8 cellular contexts compared by ENCODE assay signal in the genomic region with DNA sequence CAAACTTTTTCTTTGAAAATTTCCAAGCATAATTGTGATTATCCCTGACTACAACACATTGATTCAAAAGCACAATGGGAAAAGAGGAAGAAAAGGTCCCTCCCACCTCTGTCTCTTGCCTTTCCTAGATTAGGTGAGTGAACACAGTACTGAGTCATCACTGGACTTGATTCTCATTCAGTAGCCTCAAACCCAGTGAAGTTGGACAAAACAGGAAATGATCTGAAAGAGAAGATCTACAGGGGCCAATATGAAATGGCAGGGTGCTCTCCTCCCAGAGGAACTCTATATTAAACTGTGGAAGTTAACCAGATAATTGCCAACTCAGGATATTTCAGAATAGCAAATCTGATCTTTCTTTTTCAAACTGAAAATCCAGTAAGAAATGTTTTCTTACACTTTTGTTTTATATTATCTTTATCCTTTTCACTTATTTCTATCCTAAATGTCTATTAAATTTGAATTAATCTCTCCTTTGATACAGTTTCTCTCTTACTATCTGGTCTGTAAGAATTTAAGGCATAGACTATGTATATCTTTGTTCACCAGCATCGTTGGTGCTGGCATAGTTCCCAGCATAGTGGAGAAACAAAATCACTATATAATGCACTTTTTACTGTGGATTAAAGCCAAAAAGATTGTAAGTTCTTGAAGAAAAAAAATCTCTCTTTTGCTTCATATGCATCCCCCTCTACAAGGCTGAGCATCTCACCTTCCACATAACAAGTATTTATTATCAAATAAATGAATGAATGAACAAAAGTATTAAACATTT. TPM values are rescaled to one million over a fixed set of nuclear protein-coding genes. Genes with fewer than 3 reads are reported as not detected.
DNase-seq lines count a peak whose midpoint lies in the region; ATAC-seq, FAIRE-seq and TF ChIP-seq lines count a peak whose summit lies in the region.

No MANE protein-coding gene starts in this region.

- no peaks in the 10 kb centered on the region for H3K9me3 ChIP-seq in K562 (replicated peaks; ENCODE audit: control insufficient read depth, insufficient read depth, low read depth, low read length)
- H3K9me3 ChIP-seq in PC-9 (ENCODE audit: insufficient read depth, low read depth): no peaks in the 10 kb centered on the region

- H3K79me2 ChIP-seq in K562 (ENCODE audit: control insufficient read depth, insufficient read depth, low read length): no peaks in the 10 kb centered on the region
- no peaks in the 10 kb centered on the region for H3K79me2 ChIP-seq in PC-9 (ENCODE audit: low read depth)

- BruUV-seq in K562 (replicated peaks; lab: Mats Ljungman, UMichigan): no TSS peak
- no TSS peak for BruUV-seq in PC-9 (replicated peaks; lab: Mats Ljungman, UMichigan)

- 0% methylated on average over 1 of the region's 1 CpG for WGBS in K562 (ENCODE audit: insufficient coverage, low coverage, missing lambda C conversion rate)

- H3K9ac ChIP-seq in K562 (ENCODE audit: insufficient read depth in 1 of 2, low read depth in 2 of 2, low read length in 2 of 2): no peak overlapping the region

- no peaks in the 10 kb centered on the region for H3K27me3 ChIP-seq in K562 (ENCODE audit: control insufficient read depth in 2 of 2, insufficient read depth in 2 of 2, low read length in 2 of 2)
- 0 out of 2 replicates have a peak, but pooled peaks cover 17% of the 10 kb centered on the region for H3K27me3 ChIP-seq in PC-9 (ENCODE audit: insufficient read depth, low read depth)

- CTCF ChIA-PET in K562 (lab: Yijun Ruan, JAX; ENCODE audit: low intra/inter-chr PET ratio): no interaction called here
- CTCF ChIA-PET in PC-9 (lab: Charles Lee): no interaction called here

- ATAC-seq in GM21515 (IDR thresholded peaks at IDR 0.05; ENCODE audit: unreplicated experiment): peak; percentile 53
- peak; percentile 61 for ATAC-seq in HG03571 (IDR thresholded peaks at IDR 0.05; ENCODE audit: unreplicated experiment)
- ATAC-seq in K562: peak; percentile 86

- intact Hi-C loops in K562 (cut with micrococcal nuclease): no loop called here
- intact Hi-C loops in head of caudate nucleus (cut with DNase I): no loop called here
- intact Hi-C loops in PC-9 (cut with micrococcal nuclease; ENCODE audit: unreplicated experiment): no loop called here

- H3K9me2 ChIP-seq in PC-9 (ENCODE audit: insufficient read depth): no peaks in the 10 kb centered on the region

- DNase-seq in GM12864 (ENCODE audit: low read depth) (peak; percentile 62), K562 (ENCODE audit: extremely low read depth in 1 of 4, low spot score in 3 of 4) (peak in 2 of 4 experiments; percentile 64 to 81), head of caudate nucleus (no peak), ecto neural progenitor cell (ENCODE audit: low spot score) (no peak), PC-9 (no peak), NCI-H526 (lab: John Stamatoyannopoulos, UW) (no peak)

- H3K4me2 ChIP-seq in K562 (ENCODE audit: insufficient read depth, low read length) (peak overlapping the region; percentile 22; the same call in 1 of the 2 replicates), PC-9 (no peak overlapping the region)

- H3K9me1 ChIP-seq in K562 (ENCODE audit: control insufficient read depth, insufficient read depth, low read length): no peaks in the 10 kb centered on the region

- no peak for TF ChIP-seq POLR2A in K562 (conservative IDR thresholded peaks at IDR 0.05)

- H2AFZ ChIP-seq in K562 (ENCODE audit: low read depth, low read length) (peak overlapping the region; percentile 75), PC-9 (no peak overlapping the region)

- no peak overlapping the region for H3K4me3 ChIP-seq in GM12864 (ENCODE audit: low read depth, low read length)
- no peak overlapping the region for H3K4me3 ChIP-seq in K562
- no peak overlapping the region for H3K4me3 ChIP-seq in PC-9

- peaks cover 6 to 49% of the 10 kb centered on the region in 2 experiments for H3K4me1 ChIP-seq in K562 (replicated peaks in 1 of 2; ENCODE audit: control insufficient read depth in 2 of 2, insufficient read depth in 2 of 2, low read length in 2 of 2)
- no peaks in the 10 kb centered on the region for H3K4me1 ChIP-seq in PC-9 (replicated peaks; ENCODE audit: insufficient read depth)

- TF ChIP-seq EP300 in K562 (IDR thresholded peaks at IDR 0.05; ENCODE audit: low read length): peak; percentile 57

- TF ChIP-seq CTCF in GM12864 (IDR thresholded peaks at IDR 0.05; ENCODE audit: low read depth, low read length, missing control alignments) (no peak), K562 (IDR thresholded peaks at IDR 0.05 in 2 of 3, conservative IDR thresholded peaks at IDR 0.05 in 1 of 3; ENCODE audit: insufficient read depth in 2 of 3, low read depth in 1 of 3, low read length in 3 of 3) (no peak), PC-9 (conservative IDR thresholded peaks at IDR 0.05) (no peak)

- peak overlapping the region; percentile 16; the same call in 1 of the 3 replicates for H3K27ac ChIP-seq in K562 (ENCODE audit: extremely low read depth, low read depth, low read length)
- no peak overlapping the region for H3K27ac ChIP-seq in PC-9

- in situ Hi-C loops in K562 (cut with MboI): no loop called here

- POLR2A ChIA-PET in K562 (lab: Yijun Ruan, JAX) (interaction anchor here (1.0 to 1.2 kb wide), 2 partner anchors 11 to 19 kb away, joined by 4 read pairs; no protein-coding TSS in a partner anchor), PC-9 (lab: Charles Lee; ENCODE audit: unreplicated experiment) (no interaction called here)

- TF ChIP-seq RAD21 in K562 (CRISPR knock-in tag; conservative IDR thresholded peaks at IDR 0.05 in 1 of 2, IDR thresholded peaks at IDR 0.05 in 1 of 2): no peak

- H4K20me1 ChIP-seq in K562 (replicated peaks; ENCODE audit: control insufficient read depth, insufficient read depth, low read length) (no peaks in the 10 kb centered on the region), PC-9 (ENCODE audit: insufficient read depth) (no peaks in the 10 kb centered on the region)

- no peaks in the 10 kb centered on the region for H3F3A ChIP-seq in PC-9 (ENCODE audit: insufficient read depth, low read depth)

- peak; percentile 85 for FAIRE-seq in K562 (lab: Jason Lieb, UNC)

- no peaks in the 10 kb centered on the region for H3K36me3 ChIP-seq in K562 (ENCODE audit: control insufficient read depth, insufficient read depth, low read length)
- no peaks in the 10 kb centered on the region for H3K36me3 ChIP-seq in PC-9 (ENCODE audit: low read depth)

TF ChIP-seq in K562, 482 proteins besides CTCF, POLR2A, EP300 and RAD21 (continues in another document):
- TF ChIP-seq FOSL1 (tag; conservative IDR thresholded peaks at IDR 0.05) (peak; percentile 87), ZBTB17 (CRISPR knock-in tag; IDR thresholded peaks at IDR 0.05) (no peak), HMBOX1 (IDR thresholded peaks at IDR 0.05) (peak; percentile 60; the same call in 1 of the 2 replicates), XRCC3 (IDR thresholded peaks at IDR 0.05) (no peak), POLR2H (tag; IDR thresholded peaks at IDR 0.05; ENCODE audit: low read depth) (0 out of 2 replicates have a peak, but pooled peaks have one; percentile 16), NFYB (IDR thresholded peaks at IDR 0.05; ENCODE audit: extremely low read depth, insufficient read length) (no peak), CHCHD3 (CRISPR knock-in tag; IDR thresholded peaks at IDR 0.05) (no peak), TCF3 (CRISPR knock-in tag; IDR thresholded peaks at IDR 0.05) (peak; percentile 32; the same call in 1 of the 2 replicates), ARID1B (IDR thresholded peaks at IDR 0.05) (peak; percentile 81), SOX6 (IDR thresholded peaks at IDR 0.05) (peak; percentile 84)

RNA-seq across cellular contexts. Expression of gene IKZF1, which starts 41.4 kb away (rescaled TPM):
- 53.3 and 122 TPM in 2 replicates for total RNA-seq in K562 (2011; cell fraction: chromatin; rRNA removed; ENCODE audit: low replicate concordance)
- 37.5 and 50.9 TPM in 2 replicates for total RNA-seq in K562 (2011; cell fraction: nucleolus; rRNA removed)
- total RNA-seq in K562 (2011; cell fraction: nucleoplasm; rRNA removed): 76.8 and 139 TPM in 2 replicates
- 66.5 and 98.0 TPM in 2 replicates for total RNA-seq in K562 (2014; rRNA removed)
- total RNA-seq in K562 (2014; rRNA removed; fragmentation: Illumina TruSeq; extraction: Trizol): 43.8 and 45.6 TPM in 2 replicates
- total RNA-seq in K562 (2015; rRNA removed; fragmentation: Illumina TruSeq; extraction: Trizol): 43.4 and 44.7 TPM in 2 replicates
- 85.3 and 96.6 TPM in 2 replicates for total RNA-seq in K562 (2021)
- polyA plus RNA-seq in K562 (2011; rRNA removed): 28.4 and 36.2 TPM in 2 replicates
- polyA plus RNA-seq in K562 (2011; cell fraction: cytosol; rRNA removed): 34.4 and 57.9 TPM in 2 replicates
- 43.0 and 50.8 TPM in 2 replicates for polyA plus RNA-seq in K562 (2011; cell fraction: nucleus; rRNA removed)
- 35.8 and 46.0 TPM in 2 replicates for polyA plus RNA-seq in K562 (2012)
- polyA plus RNA-seq in K562 (2014; fragmentation: Illumina TruSeq; extraction: Trizol): 37.3 and 50.3 TPM in 2 replicates
- polyA plus RNA-seq in K562 (2014; fragmentation: Nextera tagmentation; extraction: Ambion mirVana): 10 to 100 TPM; 12.6 to 14.7 TPM
- 30.9 and 37.2 TPM in 2 replicates for polyA plus RNA-seq in K562 (2014; rRNA removed)
- polyA minus RNA-seq in K562 (2011; rRNA and poly(A)+ RNA removed): 82.8 and 85.1 TPM in 2 replicates
- polyA minus RNA-seq in K562 (2011; cell fraction: cytosol; rRNA and poly(A)+ RNA removed): 60.8 and 72.3 TPM in 2 replicates
- 77.0 and 96.0 TPM in 2 replicates for polyA minus RNA-seq in K562 (2011; cell fraction: nucleus; rRNA and poly(A)+ RNA removed)
- not detected in 2 replicates for total RNA-seq in PC-9 (2021)

Comparison
In these comparisons a context has a peak if more than half of its experiments do, and no peak if none do; other contexts are left out.
1. RNA of gene IKZF1, which starts 41.4 kb away (total RNA-seq): 37.5 to 139 TPM in K562; not detected in PC-9; every median in the first group is over 10 times any median in the second.
2. Peak in every context shown above with its lines, with median percentiles within 50 percentile points of each other: ATAC-seq.